ENCODE assay signal across 9 cellular contexts in the genomic region with DNA sequence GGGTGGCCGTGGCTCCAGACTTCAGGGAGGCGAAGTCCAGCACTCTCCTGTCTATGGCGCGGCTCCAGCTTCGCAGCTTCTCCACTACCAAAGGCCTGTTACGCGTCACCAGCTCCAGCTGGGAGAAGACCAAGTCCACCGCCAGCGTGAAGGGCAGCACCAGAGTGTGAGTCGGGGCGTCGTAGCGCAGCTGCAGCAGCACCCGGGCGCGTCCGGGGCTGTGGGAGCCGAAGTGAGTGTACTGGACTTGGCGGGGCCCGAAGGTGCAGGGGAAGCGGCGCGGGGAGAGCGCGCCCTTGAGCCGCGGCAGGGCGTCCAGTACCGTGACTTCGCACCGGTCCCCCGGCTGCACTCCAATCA. TPM values are rescaled to one million over a fixed set of nuclear protein-coding genes. Genes with fewer than 3 reads are reported as not detected.
A peak's percentile ranks its signal among the peaks of the same experiment; 100 is the strongest.
DNase-seq lines count a peak whose midpoint lies in the region; ATAC-seq, FAIRE-seq and TF ChIP-seq lines count a peak whose summit lies in the region.
"Had no signal": no experiment of that assay in that cellular context is flagged by ENCODE, and none has a peak within 500 bp of the region (broad histone marks: within the 10 kb centered on the region; RNA-seq: fewer than 3 reads in every experiment).

No MANE protein-coding gene starts in this region.

- WGBS in H1 (ENCODE audit: extremely low coverage in 1 of 2, insufficient coverage in 1 of 2, insufficient read length in 1 of 2, insufficient replicate concordance in 2 of 2, low coverage in 1 of 2, low lambda C conversion rate in 2 of 2, missing lambda C conversion rate in 1 of 2), 2 experiments = 3% methylated on average over 25 of the region's 32 CpGs; no CpG with 5 or more reads in 1 of the 2 experiments
- WGBS in neuronal stem cell (ENCODE audit: extremely low coverage in 2 of 2, insufficient read length in 2 of 2, insufficient replicate concordance in 1 of 2), 2 donors = no CpG with 5 or more reads among the region's 32 CpGs

- H3K27ac Mint-ChIP-seq in Calu3 (ENCODE audit: unreplicated experiment) = no peak overlapping the region

- no TSS peak for BruUV-seq in Calu3 (replicated peaks; lab: Mats Ljungman, UMichigan)

- H4K20me1 ChIP-seq in H1 (replicated peaks in 1 of 2; ENCODE audit: control insufficient read depth in 1 of 2, insufficient read depth in 2 of 2, low read length in 2 of 2) = no peaks in the 10 kb centered on the region

- no peak overlapping the region for H4K5ac ChIP-seq in H1 (ENCODE audit: insufficient read length, low read depth, low read length)

- H2AFZ ChIP-seq in H1 (ENCODE audit: low read length) (peak overlapping the region; percentile 43; the same call in 1 of the 2 replicates), neuronal stem cell (ENCODE audit: low read length) (peak overlapping the region; percentile 84)

- TF ChIP-seq RAD21 in Ishikawa (IDR thresholded peaks at IDR 0.05; ENCODE audit: low read depth) (no peak), H1 (IDR thresholded peaks at IDR 0.05 in 1 of 2, conservative IDR thresholded peaks at IDR 0.05 in 1 of 2; ENCODE audit: low read depth in 2 of 2, low read length in 2 of 2) (no peak)

- H2BK5ac ChIP-seq in H1 (ENCODE audit: low read depth, low read length) (no peak overlapping the region), neuronal stem cell (ENCODE audit: low read length) (no peak overlapping the region)

- H3K56ac ChIP-seq in H1 (replicated peaks; ENCODE audit: insufficient read length, low read depth, low read length) = no peak overlapping the region

- no peak for TF ChIP-seq CTCF in Calu3 (IDR thresholded peaks at IDR 0.05; ENCODE audit: unreplicated experiment)
- no peak for TF ChIP-seq CTCF in H1 (IDR thresholded peaks at IDR 0.05; ENCODE audit: control extremely low read depth in 1 of 3, insufficient read depth in 1 of 3, low read depth in 1 of 3, low read length in 3 of 3)
- TF ChIP-seq CTCF in vagina (IDR thresholded peaks at IDR 0.05) = no peak

- POLR2A ChIA-PET in H1 (lab: Charles Lee; ENCODE audit: partially characterized antibody) = no interaction called here

- H3K4me2 ChIP-seq in H1 (ENCODE audit: insufficient read depth in 1 of 2, low read depth in 2 of 2, low read length in 2 of 2) = peak overlapping the region; percentile 89 to 96
- H3K4me2 ChIP-seq in neuronal stem cell (ENCODE audit: insufficient read depth, low read length, poor library complexity, severe bottlenecking) = peak overlapping the region; percentile 88

- H3K23ac ChIP-seq in H1 (ENCODE audit: insufficient read length) (no peak overlapping the region), neuronal stem cell (ENCODE audit: low read depth, low read length, poor library complexity) (no peak overlapping the region)

- TF ChIP-seq EP300 in Ishikawa (IDR thresholded peaks at IDR 0.05; ENCODE audit: borderline replicate concordance) (no peak), H1 (IDR thresholded peaks at IDR 0.05; ENCODE audit: borderline replicate concordance in 1 of 2, low read depth in 2 of 2, low read length in 2 of 2) (no peak)

- H3K18ac ChIP-seq in H1 (ENCODE audit: extremely low read depth, low read length) (peak overlapping the region; percentile 28; the same call in 1 of the 2 replicates), neuronal stem cell (ENCODE audit: low read length) (peak overlapping the region; percentile 67)

- H3K4me3 Mint-ChIP-seq in Calu3 (ENCODE audit: low read depth, unreplicated experiment) = peak overlapping the region; percentile 61

- H3K4me1 ChIP-seq in H1 (replicated peaks in 1 of 4; ENCODE audit: control insufficient read depth in 3 of 4, insufficient read depth in 4 of 4, low read length in 3 of 4) (peaks cover 0 to 9% (median 6%) of the 10 kb centered on the region in 4 experiments; a peak in 4 of 7 replicates), neuronal stem cell (ENCODE audit: control insufficient read depth in 2 of 2, insufficient read depth in 1 of 2, low read depth in 1 of 2, low read length in 2 of 2) (peaks cover 0 to 6% of the 10 kb centered on the region in 2 donors), vagina (peaks cover 18% of the 10 kb centered on the region)

- no peak for DNase-seq in Calu3
- peak in 1 of 2 experiments; percentile 60 for DNase-seq in H1 (ENCODE audit: low read depth in 1 of 2, low spot score in 2 of 2)
- peak; percentile 5 for DNase-seq in neuronal stem cell (ENCODE audit: low spot score)
- DNase-seq in H4 (ENCODE audit: low spot score) = no peak
- DNase-seq in vagina (ENCODE audit: extremely low spot score in 2 of 2) = no peak
- DNase-seq: NCI-H1436 had no signal

- H3K79me1 ChIP-seq in H1 (ENCODE audit: low read depth, low read length) (no peaks in the 10 kb centered on the region), neuronal stem cell (ENCODE audit: low read depth, low read length) (no peaks in the 10 kb centered on the region)

- H2BK12ac ChIP-seq in H1 (ENCODE audit: low read depth, low read length) (no peak overlapping the region), neuronal stem cell (ENCODE audit: low read length) (no peak overlapping the region)

- H4K8ac ChIP-seq in H1 (ENCODE audit: extremely low read depth, insufficient read depth, low read length) (peak overlapping the region; percentile 76; the same call in 1 of the 2 replicates), neuronal stem cell (ENCODE audit: low read depth, low read length) (no peak overlapping the region)

- CTCF ChIA-PET in Calu3 (lab: Charles Lee) = no interaction called here
- CTCF ChIA-PET in H1 (lab: Charles Lee; ENCODE audit: partially characterized antibody) = interaction anchor here (1.8 kb wide), 1 partner anchor 141 kb away, joined by 7 read pairs; no protein-coding TSS in a partner anchor

- H3K14ac ChIP-seq in H1 (ENCODE audit: insufficient read length) = no peak overlapping the region
- H3K14ac ChIP-seq in neuronal stem cell (ENCODE audit: low read length) = peak overlapping the region; percentile 97

- H3K4me1 Mint-ChIP-seq in Calu3 (ENCODE audit: low read depth, unreplicated experiment) = no peaks in the 10 kb centered on the region

- H3K79me2 ChIP-seq in H1 (ENCODE audit: control insufficient read depth in 1 of 2, insufficient read depth in 2 of 2, low read length in 2 of 2) = no peaks in the 10 kb centered on the region

- intact Hi-C loops in Calu3 (cut with micrococcal nuclease; ENCODE audit: unreplicated experiment) = no loop called here
- intact Hi-C loops in vagina (cut with DNase I) = no loop called here

- no peak overlapping the region for H2BK120ac ChIP-seq in H1 (replicated peaks; ENCODE audit: low read depth, low read length)
- H2BK120ac ChIP-seq in neuronal stem cell (ENCODE audit: low read depth, low read length) = no peak overlapping the region

- no peaks in the 10 kb centered on the region for H3K36me3 Mint-ChIP-seq in Calu3 (ENCODE audit: insufficient read depth, unreplicated experiment)

- no peak overlapping the region for H3K4ac ChIP-seq in H1 (replicated peaks; ENCODE audit: insufficient read length, low read depth, low read length)
- no peak overlapping the region for H3K4ac ChIP-seq in neuronal stem cell (ENCODE audit: low read length)

- ATAC-seq in HG03442 (IDR thresholded peaks at IDR 0.05; ENCODE audit: unreplicated experiment) (no peak), GM21619 (IDR thresholded peaks at IDR 0.05; ENCODE audit: unreplicated experiment) (no peak)

- H3K4me3 ChIP-seq in H1 (ENCODE audit: extremely low read depth in 1 of 4, insufficient read depth in 2 of 4, low read depth in 3 of 4, low read length in 4 of 4) = peak overlapping the region; percentile 48 to 72 (median 66)
- peak overlapping the region in 1 of 2 donors; percentile 74 for H3K4me3 ChIP-seq in neuronal stem cell (ENCODE audit: low read length in 2 of 2)
- H3K4me3 ChIP-seq in vagina = peak overlapping the region in 1 of 2 donors; percentile 26

- H3K9ac ChIP-seq in H1 (replicated peaks in 1 of 4; ENCODE audit: extremely low read depth in 1 of 4, low read depth in 3 of 4, low read length in 3 of 4) (no peak overlapping the region), neuronal stem cell (ENCODE audit: low read depth, low read length, poor library complexity) (peak overlapping the region; percentile 13)

- H3K9me3 Mint-ChIP-seq in Calu3 (ENCODE audit: low read depth, unreplicated experiment) = no peaks in the 10 kb centered on the region

- H3K36me3 ChIP-seq in H1 (ENCODE audit: control insufficient read depth in 2 of 4, insufficient read depth in 4 of 4, low read length in 3 of 4) (peaks cover 0 to 2% (median 0%) of the 10 kb centered on the region in 4 experiments; a peak in 1 of 8 replicates), neuronal stem cell (replicated peaks in 1 of 2; ENCODE audit: control insufficient read depth in 2 of 2, insufficient read depth in 2 of 2, low read length in 2 of 2) (no peaks in the 10 kb centered on the region), vagina (no peaks in the 10 kb centered on the region)

- H4K91ac ChIP-seq in H1 (replicated peaks; ENCODE audit: insufficient read length, low read length) = no peak overlapping the region
- H4K91ac ChIP-seq in neuronal stem cell (ENCODE audit: low read depth, low read length, poor library complexity) = no peak overlapping the region

- H3K23me2 ChIP-seq in H1 (ENCODE audit: low read depth, low read length) = peaks cover 15% of the 10 kb centered on the region

- H3K9me3 ChIP-seq in H1 (ENCODE audit: insufficient read depth in 2 of 2, low read depth in 1 of 2, low read length in 1 of 2) (no peaks in the 10 kb centered on the region; a peak in 1 of 4 replicates), neuronal stem cell (replicated peaks in 1 of 2; ENCODE audit: control insufficient read depth in 2 of 2, insufficient read depth in 1 of 2, low read depth in 1 of 2, low read length in 2 of 2) (peaks cover 0 to 10% of the 10 kb centered on the region in 2 donors), vagina (no peaks in the 10 kb centered on the region)

- TF ChIP-seq POLR2A in H1 (IDR thresholded peaks at IDR 0.05; ENCODE audit: control extremely low read depth in 1 of 2, low read depth in 2 of 2, low read length in 2 of 2) (no peak), vagina (IDR thresholded peaks at IDR 0.05) (no peak)

- H2AK5ac ChIP-seq in H1 (ENCODE audit: low read depth, low read length) (no peak overlapping the region), neuronal stem cell (ENCODE audit: low read depth, low read length) (peak overlapping the region; percentile 26)

- peaks cover 53% of the 10 kb centered on the region for H3K27me3 Mint-ChIP-seq in Calu3 (ENCODE audit: unreplicated experiment)

- no peak overlapping the region for H2BK20ac ChIP-seq in H1 (ENCODE audit: low read length)

- no peak for FAIRE-seq in H1 (lab: Jason Lieb, UNC)

- H3K27me3 ChIP-seq in H1 (replicated peaks in 1 of 4; ENCODE audit: control insufficient read depth in 3 of 4, extremely low read depth in 1 of 4, insufficient read depth in 3 of 4, low read length in 3 of 4) = peaks cover 25 to 37% (median 28%) of the 10 kb centered on the region in 4 experiments
- peaks cover 13 to 61% (median 36%) of the 10 kb centered on the region in 3 experiments for H3K27me3 ChIP-seq in neuronal stem cell (ENCODE audit: control insufficient read depth in 3 of 3, insufficient read depth in 3 of 3, low read depth in 1 of 3, low read length in 3 of 3)
- H3K27me3 ChIP-seq in vagina = peaks cover 7% of the 10 kb centered on the region

- H3K27ac ChIP-seq in H1 (ENCODE audit: low read depth, low read length) (no peak overlapping the region), neuronal stem cell (replicated peaks; ENCODE audit: low read length) (no peak overlapping the region), vagina (no peak overlapping the region)

- H2BK15ac ChIP-seq in H1 (ENCODE audit: low read length) (no peak overlapping the region), neuronal stem cell (ENCODE audit: low read length) (no peak overlapping the region)

RNA-seq across cellular contexts. Expression of gene FREM3, which starts 0.4 kb away (rescaled TPM):
- total RNA-seq in Calu3 (2022) = not detected in 2 replicates
- total RNA-seq in H1 (2021; fragmentation: NEBNext Ultra II Directional; extraction: Animal tissue kit (Norgen Biotek cat#: 25700)) = 0.11 TPM in 1 of 2 replicates, not detected in the other
- polyA plus RNA-seq in H1 (2011; rRNA removed) = 0.02 and 0.03 TPM in 2 replicates
- polyA plus RNA-seq in H1 (2011; cell fraction: cytosol; rRNA removed) = 0.01 TPM
- polyA plus RNA-seq in H1 (2011; cell fraction: nucleus; rRNA removed) = 0.07 TPM
- polyA plus RNA-seq in H1 (2012, experiment 1 of 2) = 0.03 TPM in 3 of 4 replicates, not detected in the other
- polyA plus RNA-seq in H1 (2012, experiment 2 of 2) = not detected
- 0.06 TPM for polyA plus RNA-seq in H1 (2013, experiment 1 of 2)
- 0.07 TPM for polyA plus RNA-seq in H1 (2013, experiment 2 of 2)
- polyA minus RNA-seq in H1 (2011; rRNA and poly(A)+ RNA removed) = 0.03 and 0.07 TPM in 2 replicates
- polyA minus RNA-seq in H1 (2011; cell fraction: cytosol; rRNA and poly(A)+ RNA removed) = not detected
- polyA minus RNA-seq in H1 (2011; cell fraction: nucleus; rRNA and poly(A)+ RNA removed) = 0.10 TPM
- polyA plus RNA-seq in neuronal stem cell (2013, experiment 1 of 2) = not detected
- polyA plus RNA-seq in neuronal stem cell (2013, experiment 2 of 2) = not detected
- total RNA-seq in H4 (2014; rRNA removed; shearing (Covaris generic)) = not detected in 2 replicates
- total RNA-seq in vagina = not detected
